ENCODE assay signal across 9 cellular contexts in genomic region chr6:2953098-2953497, GRCh38. TPM values are rescaled to one million over a fixed set of nuclear protein-coding genes. Genes with fewer than 3 reads are reported as not detected.
DNase-seq lines count a peak whose midpoint lies in the region; ATAC-seq and TF ChIP-seq lines count a peak whose summit lies in the region.
"Had no signal": no experiment of that assay in that cellular context is flagged by ENCODE, and none has a peak within 500 bp of the region (broad histone marks: within the 10 kb centered on the region; RNA-seq: fewer than 3 reads in every experiment).

No MANE protein-coding gene starts in this region.

- ATAC-seq in GM21526 (IDR thresholded peaks at IDR 0.05; ENCODE audit: low FRiP score, unreplicated experiment) = no peak
- no peak for ATAC-seq in GM19023 (IDR thresholded peaks at IDR 0.05; ENCODE audit: unreplicated experiment)
- no peak for ATAC-seq in esophagus mucosa

- peak overlapping the region; percentile 61; the same call in 1 of the 2 replicates for H2AFZ ChIP-seq in Loucy (ENCODE audit: low read length)

- H4K20me1 ChIP-seq in Loucy (ENCODE audit: insufficient read depth, low read length, poor library complexity, severe bottlenecking) = no peaks in the 10 kb centered on the region

- no peaks in the 10 kb centered on the region for H3F3A ChIP-seq in Loucy (ENCODE audit: low read depth)

- peak overlapping the region; percentile 40 for H3K4me2 ChIP-seq in Loucy (ENCODE audit: low read depth, low read length, poor library complexity, severe bottlenecking)

- no peaks in the 10 kb centered on the region for H3K27me3 ChIP-seq in Loucy (ENCODE audit: insufficient read depth, low read length, poor library complexity, severe bottlenecking)
- H3K27me3 ChIP-seq in mucosa of rectum (ENCODE audit: control insufficient read depth in 2 of 2, insufficient read depth in 2 of 2, low read length in 2 of 2) = no peaks in the 10 kb centered on the region

- no peaks in the 10 kb centered on the region for H3K79me2 ChIP-seq in Loucy (ENCODE audit: insufficient read depth, low read length)

- H3K9ac ChIP-seq in Loucy (ENCODE audit: low read depth, low read length, poor library complexity, severe bottlenecking) (no peak overlapping the region), mucosa of rectum (ENCODE audit: low read depth in 1 of 2, low read length in 2 of 2) (peak overlapping the region in 1 of 2 donors; percentile 37)

- no peak for TF ChIP-seq CTCF in Loucy (conservative IDR thresholded peaks at IDR 0.05; ENCODE audit: low read length)

- no peaks in the 10 kb centered on the region for H3K4me1 ChIP-seq in Loucy (ENCODE audit: insufficient read depth, low read length, poor library complexity, severe bottlenecking)
- H3K4me1 ChIP-seq in mucosa of rectum (ENCODE audit: control insufficient read depth in 2 of 2, insufficient read depth in 2 of 2, low read length in 2 of 2) = peaks cover 8 to 10% of the 10 kb centered on the region in 2 donors

- H3K4me3 ChIP-seq in Loucy (ENCODE audit: low read length, poor library complexity, severe bottlenecking) (peak overlapping the region; percentile 41), mucosa of rectum (ENCODE audit: low read length in 2 of 2) (no peak overlapping the region)
- H3K4me3 ChIP-seq: lung had no signal

- H3K9me2 ChIP-seq in Loucy (replicated peaks; ENCODE audit: low read depth, low read length) = no peaks in the 10 kb centered on the region

- H3K36me3 ChIP-seq in Loucy (ENCODE audit: insufficient read depth, low read length) (no peaks in the 10 kb centered on the region), mucosa of rectum (ENCODE audit: control insufficient read depth in 2 of 2, insufficient read depth in 2 of 2, low read length in 2 of 2) (peaks cover 29 to 34% of the 10 kb centered on the region in 2 donors)

- H3K27ac ChIP-seq in caudate nucleus (ENCODE audit: low read depth, low read length) = peak overlapping the region; percentile 60
- H3K27ac ChIP-seq in mucosa of rectum (ENCODE audit: low read depth in 2 of 2, low read length in 2 of 2) = peak overlapping the region; percentile 0 to 39
- peak overlapping the region; percentile 19 for H3K27ac ChIP-seq in temporal lobe (ENCODE audit: low read depth, low read length)

- H3K9me3 ChIP-seq in Loucy (ENCODE audit: insufficient read depth, low read depth, low read length) (no peaks in the 10 kb centered on the region), mucosa of rectum (ENCODE audit: control insufficient read depth in 2 of 2, low read length in 2 of 2) (no peaks in the 10 kb centered on the region)

- DNase-seq in caudate nucleus (lab: John Stamatoyannopoulos, UW) = no peak
- DNase-seq: NCI-H1930 had no signal

RNA-seq across cellular contexts. Expression of gene SERPINB6, which starts 18.3 kb away (rescaled TPM):
- total RNA-seq in temporal lobe = 14.5 TPM
- total RNA-seq in esophagus mucosa = 78.8 TPM

RNA-seq across cellular contexts. Expression of gene NQO2, which starts 46.6 kb away (rescaled TPM):
- total RNA-seq in temporal lobe = 6.1 TPM
- total RNA-seq in esophagus mucosa = 31.6 TPM

RNA-seq across cellular contexts. Expression of gene SERPINB9, which starts 50.0 kb away (rescaled TPM):
- total RNA-seq in temporal lobe (6.9 TPM), esophagus mucosa (8.4 TPM)
